Comparison of ENCODE assay signal across 1 cellular context in genomic region chrX:119853449-119853848, GRCh38.
TF ChIP-seq lines count a peak whose summit lies in the region.

No MANE protein-coding gene starts in this region.

TF ChIP-seq in WTC11, 78 proteins besides CTCF, POLR2A, EP300 and RAD21 (continued from another document):
- TF ChIP-seq AR (CRISPR knock-in tag; IDR thresholded peaks at IDR 0.05) (no peak), ZNF671 (CRISPR knock-in tag; IDR thresholded peaks at IDR 0.05) (no peak), ZNF532 (CRISPR knock-in tag; IDR thresholded peaks at IDR 0.05; ENCODE audit: borderline replicate concordance) (no peak)
